Comparison of ENCODE assay signal across 19 cellular contexts in the genomic region with DNA sequence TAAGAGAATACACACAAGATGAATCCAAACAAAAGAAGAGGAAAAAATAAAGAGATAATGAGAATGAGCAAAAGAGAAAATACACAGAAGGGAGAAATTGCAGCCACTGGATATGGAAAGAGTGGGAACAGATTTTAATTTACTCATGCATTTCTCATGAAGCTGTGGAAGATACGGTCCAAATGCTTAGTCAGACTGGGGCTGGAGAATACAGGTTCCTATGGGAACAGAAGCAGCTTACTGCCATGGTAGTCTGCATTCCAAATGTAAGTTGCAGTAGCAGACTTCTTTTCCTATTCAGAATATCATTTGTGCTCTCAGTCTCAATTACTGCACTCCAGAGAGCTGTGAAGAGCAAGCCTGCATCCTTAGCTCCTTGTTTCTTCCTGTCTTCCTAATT.
DNase-seq lines count a peak whose midpoint lies in the region; ATAC-seq lines count a peak whose summit lies in the region.
"Had no signal": no experiment of that assay in that cellular context is flagged by ENCODE, and none has a peak within 500 bp of the region (broad histone marks: within the 10 kb centered on the region; RNA-seq: fewer than 3 reads in every experiment).

No MANE protein-coding gene starts in this region.

- intact Hi-C loops in sciatic nerve (cut with DNase I), result no loop called here

- no peaks in the 10 kb centered on the region for H3K36me3 Mint-ChIP-seq in activated naive CD8-positive, alpha-beta T cell treated with anti-CD3 and anti-CD28 coated beads for 36 hours
- H3K36me3 Mint-ChIP-seq: activated CD8-positive, alpha-beta memory T cell treated with anti-CD3 and anti-CD28 coated beads, Interleukin-2, amount 10 ng/mL, durations not matched to agents 7 days and 5 days; activated naive CD8-positive, alpha-beta T cell; CD14-positive monocyte had no signal

- ATAC-seq in sciatic nerve, result peak; percentile 24
- ATAC-seq in GM18909 (IDR thresholded peaks at IDR 0.05; ENCODE audit: poor library complexity, unreplicated experiment), result no peak
- ATAC-seq: activated CD8-positive, alpha-beta memory T cell treated with anti-CD3 and anti-CD28 coated beads, Interleukin-2, amount 10 ng/mL, durations not matched to agents 7 days and 5 days had no signal

- in situ Hi-C loops in ACHN (cut with HindIII; ENCODE audit: low pct_ligation_motif_present, low pct_unique_long_range_greater_than_20kb, low sequenced_read_pairs), result no loop called here

- H3K27ac Mint-ChIP-seq in activated naive CD8-positive, alpha-beta T cell treated with anti-CD3 and anti-CD28 coated beads for 36 hours, result no peak overlapping the region
- H3K27ac Mint-ChIP-seq: activated CD8-positive, alpha-beta memory T cell treated with anti-CD3 and anti-CD28 coated beads, Interleukin-2, amount 10 ng/mL, durations not matched to agents 7 days and 5 days; activated naive CD8-positive, alpha-beta T cell; CD14-positive monocyte; HFFc6 had no signal

- DNase-seq in DMS 273 (lab: John Stamatoyannopoulos, UW; ENCODE audit: unreplicated experiment) (peak; percentile 26), DMS 273 treated with DMSO at 0.1 percent for 48 hours (lab: John Stamatoyannopoulos, UW) (no peak), RPMI7951 (ENCODE audit: low read depth) (peak; percentile 60), fibroblast of peridontal ligament (ENCODE audit: extremely low read depth) (peak; percentile 72), sciatic nerve (ENCODE audit: low spot score) (no peak), ACHN (no peak)
- DNase-seq in activated naive CD8-positive, alpha-beta T cell treated with anti-CD3 and anti-CD28 coated beads for 36 hours, result no peak
- DNase-seq: activated CD4-positive, alpha-beta T cell treated with anti-CD3 and anti-CD28 coated beads for 1 hour; activated CD8-positive, alpha-beta memory T cell treated with anti-CD3 and anti-CD28 coated beads, Interleukin-2, amount 10 ng/mL, durations not matched to agents 7 days and 5 days; erythroblast; HFFc6; NCI-H1694 treated with DMSO at 0.1 percent for 48 hours; NCI-H345; small intestine; stimulated activated CD4-positive, alpha-beta T cell treated with anti-CD3 and anti-CD28 coated beads, Interleukin-4, amount 100 ng/mL, for 24 hours; T1000 had no signal

- no peaks in the 10 kb centered on the region for H3K27me3 Mint-ChIP-seq in activated naive CD8-positive, alpha-beta T cell treated with anti-CD3 and anti-CD28 coated beads for 36 hours
- H3K27me3 Mint-ChIP-seq: activated CD8-positive, alpha-beta memory T cell treated with anti-CD3 and anti-CD28 coated beads, Interleukin-2, amount 10 ng/mL, durations not matched to agents 7 days and 5 days; activated naive CD8-positive, alpha-beta T cell had no signal

- no peaks in the 10 kb centered on the region for H3K4me1 Mint-ChIP-seq in activated naive CD8-positive, alpha-beta T cell treated with anti-CD3 and anti-CD28 coated beads for 36 hours
- H3K4me1 Mint-ChIP-seq: activated CD8-positive, alpha-beta memory T cell treated with anti-CD3 and anti-CD28 coated beads, Interleukin-2, amount 10 ng/mL, durations not matched to agents 7 days and 5 days; CD14-positive monocyte had no signal

- H3K4me3 Mint-ChIP-seq in activated naive CD8-positive, alpha-beta T cell treated with anti-CD3 and anti-CD28 coated beads for 36 hours, result no peak overlapping the region
- H3K4me3 Mint-ChIP-seq: activated CD8-positive, alpha-beta memory T cell treated with anti-CD3 and anti-CD28 coated beads, Interleukin-2, amount 10 ng/mL, durations not matched to agents 7 days and 5 days; activated naive CD8-positive, alpha-beta T cell; CD14-positive monocyte; HFFc6 had no signal

- no peaks in the 10 kb centered on the region for H3K9me3 Mint-ChIP-seq in activated naive CD8-positive, alpha-beta T cell treated with anti-CD3 and anti-CD28 coated beads for 36 hours

Comparison
In these comparisons a context has a peak if more than half of its experiments do, and no peak if none do; other contexts are left out.
1. DNase-seq: peak in DMS 273 (single experiment), RPMI7951 (single experiment) and fibroblast of peridontal ligament (single experiment); none in DMS 273 treated with DMSO at 0.1 percent for 48 hours (single experiment), sciatic nerve (single experiment), activated naive CD8-positive, alpha-beta T cell treated with anti-CD3 and anti-CD28 coated beads for 36 hours (single experiment) and ACHN (single experiment).